In genomic region chr7:73642834-73643233, GRCh38 we compare ENCODE assay signal across 1 cellular context.
TF ChIP-seq lines count a peak whose summit lies in the region.

No MANE protein-coding gene starts in this region.

TF ChIP-seq in H1, 55 proteins besides CTCF, POLR2A, EP300 and RAD21:
- TF ChIP-seq HDAC2 (IDR thresholded peaks at IDR 0.05; ENCODE audit: borderline replicate concordance in 1 of 2, low read depth in 2 of 2, low read length in 2 of 2) (no peak), POU5F1 (IDR thresholded peaks at IDR 0.05; ENCODE audit: low read depth, low read length) (no peak)
